8 cellular contexts compared by ENCODE assay signal in genomic region chr12:122499991-122500684, GRCh38. TPM values are rescaled to one million over a fixed set of nuclear protein-coding genes. Genes with fewer than 3 reads are reported as not detected.
A peak's percentile ranks its signal among the peaks of the same experiment; 100 is the strongest.
DNase-seq lines count a peak whose midpoint lies in the region; ATAC-seq, FAIRE-seq and TF ChIP-seq lines count a peak whose summit lies in the region.

No MANE protein-coding gene starts in this region.

- H3K4me1 ChIP-seq in endothelial cell of umbilical vein (ENCODE audit: control insufficient read depth, extremely low read depth, insufficient read depth, low read length) (peaks cover 20% of the 10 kb centered on the region), mucosa of descending colon (ENCODE audit: low read depth) (peaks cover 16% of the 10 kb centered on the region)

- H3K27ac ChIP-seq in endothelial cell of umbilical vein (ENCODE audit: insufficient read depth, low read depth, low read length): peak overlapping the region; percentile 69

- peak overlapping the region; percentile 93 for H3K9ac ChIP-seq in endothelial cell of umbilical vein (replicated peaks; ENCODE audit: extremely low read depth, insufficient read depth, low read length)

- peak; percentile 9 for ATAC-seq in HG03439 (IDR thresholded peaks at IDR 0.05; ENCODE audit: unreplicated experiment)
- peak; percentile 65 for ATAC-seq in mucosa of descending colon

- intact Hi-C loops in endothelial cell of umbilical vein (cut with micrococcal nuclease) (loop anchor here (1.0 to 2.0 kb wide), 3 partner anchors 27 to 101 kb away; partner anchors contain the start of genes CLIP1, KNTC1 and RSRC2), mucosa of descending colon (cut with DNase I, micrococcal nuclease) (no loop called here)

- H3K27me3 ChIP-seq in endothelial cell of umbilical vein (ENCODE audit: control insufficient read depth in 2 of 2, insufficient read depth in 2 of 2, low read length in 2 of 2): no peaks in the 10 kb centered on the region

- H3K9me3 ChIP-seq in endothelial cell of umbilical vein (replicated peaks; ENCODE audit: control insufficient read depth, insufficient read depth, low read length): no peaks in the 10 kb centered on the region
- H3K9me3 ChIP-seq in mucosa of descending colon: no peaks in the 10 kb centered on the region

- H3K36me3 ChIP-seq in endothelial cell of umbilical vein (ENCODE audit: control insufficient read depth in 2 of 2, extremely low read depth in 1 of 2, insufficient read depth in 2 of 2, low read length in 2 of 2): peaks cover 7 to 13% of the 10 kb centered on the region in 2 experiments
- peaks cover 4% of the 10 kb centered on the region for H3K36me3 ChIP-seq in mucosa of descending colon (ENCODE audit: low read depth)

- H3K9me1 ChIP-seq in endothelial cell of umbilical vein (replicated peaks; ENCODE audit: control insufficient read depth, extremely low read depth, insufficient read depth, low read length): no peaks in the 10 kb centered on the region

- CTCF ChIA-PET in endothelial cell of umbilical vein (lab: Charles Lee): interaction anchor here (1.0 to 4.7 kb wide), 7 partner anchors 13 to 176 kb away, joined by 3 to 44 read pairs (median 4); partner anchors contain the start of genes KNTC1 and RSRC2

- dilution Hi-C loops in endothelial cell of umbilical vein (cut with MboI; ENCODE audit: extremely low pct_ligation_motif_present, low sequenced_read_pairs): no loop called here

- DNase-seq in AG10803 (ENCODE audit: low read depth): peak; percentile 65
- peak; percentile 6 for DNase-seq in GM19240 (ENCODE audit: insufficient read length, low spot score)
- peak; percentile 50 for DNase-seq in NCI-H526 treated with DMSO at 0.1 percent for 48 hours (lab: John Stamatoyannopoulos, UW)
- peak in 2 of 3 experiments; percentile 22 to 33 for DNase-seq in activated CD8-positive, alpha-beta memory T cell treated with anti-CD3 and anti-CD28 coated beads for 48 hours (ENCODE audit: low read depth in 2 of 3, low spot score in 2 of 3)
- peak; percentile 71 for DNase-seq in endothelial cell of umbilical vein (ENCODE audit: low read depth, low spot score)
- DNase-seq in mucosa of descending colon: peak; percentile 56 to 75 (median 73)
- DNase-seq in stimulated activated naive CD4-positive, alpha-beta T cell treated with Interleukin-2 at 50 U/mL for 16 hours (lab: John Stamatoyannopoulos, UW): peak; percentile 37

- H3K79me2 ChIP-seq in endothelial cell of umbilical vein (ENCODE audit: control insufficient read depth, insufficient read depth, low read length): peaks cover 35% of the 10 kb centered on the region

- BruUV-seq in endothelial cell of umbilical vein (replicated peaks; lab: Mats Ljungman, UMichigan): TSS peak; percentile 37

- H3K4me3 ChIP-seq in AG10803 (ENCODE audit: low read length) (peak overlapping the region; percentile 91), endothelial cell of umbilical vein (replicated peaks in 1 of 3; ENCODE audit: insufficient read depth in 1 of 3, low read depth in 1 of 3, low read length in 3 of 3) (peak overlapping the region; percentile 60 to 99 (median 98)), mucosa of descending colon (peak overlapping the region; percentile 76)

- no peak for TF ChIP-seq POLR2A in endothelial cell of umbilical vein (IDR thresholded peaks at IDR 0.05; ENCODE audit: low read depth, low read length)

- H2AFZ ChIP-seq in endothelial cell of umbilical vein (ENCODE audit: low read depth, low read length): peak overlapping the region; percentile 66

- FAIRE-seq in endothelial cell of umbilical vein (lab: Jason Lieb, UNC): peak; percentile 24

- peak overlapping the region; percentile 95 for H3K4me2 ChIP-seq in endothelial cell of umbilical vein (ENCODE audit: insufficient read depth, low read length)

- TF ChIP-seq CTCF in AG10803 (conservative IDR thresholded peaks at IDR 0.05; ENCODE audit: low read length) (no peak), endothelial cell of umbilical vein (IDR thresholded peaks at IDR 0.05; ENCODE audit: extremely low read depth in 1 of 2, insufficient read depth in 1 of 2, low read depth in 1 of 2, low read length in 2 of 2) (no peak), mucosa of descending colon (IDR thresholded peaks at IDR 0.05) (no peak)

- POLR2A ChIA-PET in endothelial cell of umbilical vein (lab: Charles Lee): interaction anchor here (0.9 to 2.2 kb wide), 5 partner anchors 11 to 100 kb away, joined by 3 to 14 read pairs (median 10); partner anchors contain the start of genes KNTC1 and RSRC2

- H4K20me1 ChIP-seq in endothelial cell of umbilical vein (replicated peaks; ENCODE audit: control insufficient read depth, extremely low read depth, insufficient read depth, low read length): no peaks in the 10 kb centered on the region

TF ChIP-seq in endothelial cell of umbilical vein, 7 proteins besides CTCF, POLR2A, EP300 and RAD21:
- no peak for TF ChIP-seq MAX (IDR thresholded peaks at IDR 0.05; ENCODE audit: insufficient read depth, insufficient read length)
- no peak for TF ChIP-seq GATA2 (IDR thresholded peaks at IDR 0.05; ENCODE audit: insufficient read depth, insufficient read length, low read depth, low read length)
- no peak for TF ChIP-seq EZH2 (IDR thresholded peaks at IDR 0.05; ENCODE audit: borderline replicate concordance, low read depth, low read length, severe bottlenecking)
- TF ChIP-seq POLR2AphosphoS5 (IDR thresholded peaks at IDR 0.05; ENCODE audit: insufficient read depth, low read depth, low read length): no peak
- TF ChIP-seq FOS (IDR thresholded peaks at IDR 0.05; ENCODE audit: borderline replicate concordance, insufficient read depth, low read length): no peak
- TF ChIP-seq MYC (IDR thresholded peaks at IDR 0.05; ENCODE audit: low read depth, low read length): no peak
- TF ChIP-seq JUN (IDR thresholded peaks at IDR 0.05; ENCODE audit: borderline replicate concordance, insufficient read depth, insufficient read length, low read depth): no peak

RNA-seq across cellular contexts. Expression of gene ZCCHC8, which starts 0.6 kb away (rescaled TPM):
- total RNA-seq in endothelial cell of umbilical vein (24.4 and 26.5 TPM in 2 replicates), mucosa of descending colon (10 to 100 TPM; 19.8 to 24.8 (median 23.1) TPM)
- polyA plus RNA-seq in endothelial cell of umbilical vein: 9.4 and 10.0 TPM in 2 replicates
- polyA plus RNA-seq in endothelial cell of umbilical vein (2011; cell fraction: cytosol; rRNA removed): 12.5 and 13.6 TPM in 2 replicates
- polyA plus RNA-seq in endothelial cell of umbilical vein (2011; cell fraction: nucleus; rRNA removed): 34.1 and 41.2 TPM in 2 replicates
- 11.8 and 15.7 TPM in 2 replicates for polyA plus RNA-seq in endothelial cell of umbilical vein (2012)
- polyA minus RNA-seq in endothelial cell of umbilical vein: 10.0 and 11.4 TPM in 2 replicates
- polyA minus RNA-seq in endothelial cell of umbilical vein (2011; cell fraction: cytosol; rRNA and poly(A)+ RNA removed): 11.6 TPM
- polyA minus RNA-seq in endothelial cell of umbilical vein (2011; cell fraction: nucleus; rRNA and poly(A)+ RNA removed): 15.6 and 20.2 TPM in 2 replicates

RNA-seq across cellular contexts. Expression of gene RSRC2, which starts 26.6 kb away (rescaled TPM):
- total RNA-seq in endothelial cell of umbilical vein: 78.0 and 81.1 TPM in 2 replicates
- 11.3 and 17.6 TPM in 2 replicates for polyA plus RNA-seq in endothelial cell of umbilical vein
- 17.9 and 20.1 TPM in 2 replicates for polyA plus RNA-seq in endothelial cell of umbilical vein (2011; cell fraction: cytosol; rRNA removed)
- 110 and 175 TPM in 2 replicates for polyA plus RNA-seq in endothelial cell of umbilical vein (2011; cell fraction: nucleus; rRNA removed)
- polyA plus RNA-seq in endothelial cell of umbilical vein (2012): 58.1 and 62.2 TPM in 2 replicates
- polyA minus RNA-seq in endothelial cell of umbilical vein: 28.2 and 30.6 TPM in 2 replicates
- 15.0 TPM for polyA minus RNA-seq in endothelial cell of umbilical vein (2011; cell fraction: cytosol; rRNA and poly(A)+ RNA removed)
- polyA minus RNA-seq in endothelial cell of umbilical vein (2011; cell fraction: nucleus; rRNA and poly(A)+ RNA removed): 94.3 and 139 TPM in 2 replicates
- 10 to 100 TPM; 57.3 to 72.5 (median 60.4) TPM for total RNA-seq in mucosa of descending colon

RNA-seq across cellular contexts. Expression of gene KNTC1, which starts 26.9 kb away (rescaled TPM):
- total RNA-seq in endothelial cell of umbilical vein (47.9 and 52.9 TPM in 2 replicates), mucosa of descending colon (10 to 100 TPM; 11.4 to 28.3 (median 16.2) TPM)
- 14.5 and 15.5 TPM in 2 replicates for polyA plus RNA-seq in endothelial cell of umbilical vein
- polyA plus RNA-seq in endothelial cell of umbilical vein (2011; cell fraction: cytosol; rRNA removed): 9.8 and 12.0 TPM in 2 replicates
- polyA plus RNA-seq in endothelial cell of umbilical vein (2011; cell fraction: nucleus; rRNA removed): 103 and 142 TPM in 2 replicates
- 13.2 and 21.2 TPM in 2 replicates for polyA plus RNA-seq in endothelial cell of umbilical vein (2012)
- 35.0 and 37.3 TPM in 2 replicates for polyA minus RNA-seq in endothelial cell of umbilical vein
- polyA minus RNA-seq in endothelial cell of umbilical vein (2011; cell fraction: cytosol; rRNA and poly(A)+ RNA removed): 26.7 TPM
- polyA minus RNA-seq in endothelial cell of umbilical vein (2011; cell fraction: nucleus; rRNA and poly(A)+ RNA removed): 66.7 and 127 TPM in 2 replicates

Comparison
In these comparisons a context has a peak if more than half of its experiments do, and no peak if none do; other contexts are left out.
1. Peak in every context shown above with its lines: DNase-seq, ATAC-seq, H3K4me3 ChIP-seq and H3K27ac ChIP-seq.
2. DNase-seq: peak in every context shown above with its lines; median percentile 73 in mucosa of descending colon; 71 in endothelial cell of umbilical vein; 65 in AG10803; 50 in NCI-H526 treated with DMSO at 0.1 percent for 48 hours; 37 in stimulated activated naive CD4-positive, alpha-beta T cell treated with Interleukin-2 at 50 U/mL for 16 hours; 28 in activated CD8-positive, alpha-beta memory T cell treated with anti-CD3 and anti-CD28 coated beads for 48 hours; 6 in GM19240.